8 cellular contexts compared by ENCODE assay signal in the genomic region with DNA sequence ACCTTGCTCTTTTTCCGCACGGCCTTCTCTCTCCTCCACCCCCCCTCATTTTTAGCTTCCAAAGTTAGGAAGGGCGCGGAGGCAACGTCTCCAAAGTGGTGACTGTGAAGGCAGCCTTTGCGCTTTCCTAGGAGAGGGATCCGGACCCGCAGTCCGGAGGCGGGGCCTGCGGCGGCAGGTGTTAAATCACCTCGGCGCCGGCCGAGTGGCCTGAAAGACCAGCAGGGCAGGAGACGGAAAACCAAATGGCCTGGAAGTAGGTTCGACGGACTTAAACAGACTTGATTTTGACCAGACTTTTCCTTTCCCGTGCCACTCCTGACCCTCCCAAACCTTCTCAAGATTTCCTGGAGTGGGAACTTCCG. TPM values are rescaled to one million over a fixed set of nuclear protein-coding genes. Genes with fewer than 3 reads are reported as not detected.
DNase-seq lines count a peak whose midpoint lies in the region; ATAC-seq and TF ChIP-seq lines count a peak whose summit lies in the region.

No MANE protein-coding gene starts in this region.

- DNase-seq in NCI-H1092 (lab: John Stamatoyannopoulos, UW) (peak; percentile 15), NCI-H1092 treated with DMSO at 0.1 percent for 48 hours (lab: John Stamatoyannopoulos, UW) (no peak), NCI-H69 (lab: John Stamatoyannopoulos, UW) (peak; percentile 60), foreskin keratinocyte (peak; percentile 16 to 35), neural progenitor cell (ENCODE audit: low spot score) (peak; percentile 89), ureter (ENCODE audit: low spot score) (peak; percentile 60)
- DNase-seq in activated effector memory CD4-positive, alpha-beta T cell treated with Interleukin-2 at 50 U/mL for 16 hours, result peak; percentile 34

- peak overlapping the region; percentile 72 for H3K9ac ChIP-seq in neural progenitor cell

- peaks cover 63% of the 10 kb centered on the region for H3K79me2 ChIP-seq in neural progenitor cell (ENCODE audit: low read depth)

- H3K4me3 Mint-ChIP-seq in neural progenitor cell, result peak overlapping the region; percentile 91

- TF ChIP-seq CTCF in foreskin keratinocyte (conservative IDR thresholded peaks at IDR 0.05) (no peak), neural progenitor cell (IDR thresholded peaks at IDR 0.05) (no peak)

- H3K4me3 ChIP-seq in neural progenitor cell, result peak overlapping the region; percentile 73

- peaks cover 9% of the 10 kb centered on the region for H3K4me1 ChIP-seq in foreskin keratinocyte
- peaks cover 29% of the 10 kb centered on the region for H3K4me1 ChIP-seq in neural progenitor cell

- H3K9me3 Mint-ChIP-seq in neural progenitor cell, result peaks cover 7% of the 10 kb centered on the region

- peaks cover 27% of the 10 kb centered on the region for H3K4me1 Mint-ChIP-seq in neural progenitor cell

- H3K36me3 ChIP-seq in neural progenitor cell, result no peaks in the 10 kb centered on the region

- H3K36me3 Mint-ChIP-seq in neural progenitor cell, result peaks cover 2% of the 10 kb centered on the region

- H3K27me3 ChIP-seq in foreskin keratinocyte (no peaks in the 10 kb centered on the region), neural progenitor cell (no peaks in the 10 kb centered on the region)

- peak overlapping the region; percentile 87 for H3K4me2 ChIP-seq in neural progenitor cell

- peaks cover 2% of the 10 kb centered on the region for H3K27me3 Mint-ChIP-seq in neural progenitor cell (ENCODE audit: insufficient read depth, low read depth)

- no peaks in the 10 kb centered on the region for H3K9me3 ChIP-seq in neural progenitor cell (ENCODE audit: low read depth)

- H2AFZ ChIP-seq in neural progenitor cell (replicated peaks), result peak overlapping the region; percentile 75

- peaks cover 24% of the 10 kb centered on the region for H3F3A ChIP-seq in neural progenitor cell (ENCODE audit: low read depth)

- peak overlapping the region; percentile 66 for H3K27ac ChIP-seq in foreskin keratinocyte
- H3K27ac ChIP-seq in neural progenitor cell, result peak overlapping the region; percentile 87

- ATAC-seq in HG02678 (IDR thresholded peaks at IDR 0.05; ENCODE audit: unreplicated experiment) (peak; percentile 9), foreskin keratinocyte (peak; percentile 6)

- H3K27ac Mint-ChIP-seq in neural progenitor cell, result peak overlapping the region; percentile 78

- peaks cover 49% of the 10 kb centered on the region for H4K20me1 ChIP-seq in neural progenitor cell (ENCODE audit: low read depth)

RNA-seq across cellular contexts. Expression of a gene that starts 0.6 kb away (rescaled TPM):
- 54.4 and 59.1 TPM in 2 replicates for total RNA-seq in foreskin keratinocyte
- 58.1 and 63.3 TPM in 2 replicates for polyA plus RNA-seq in foreskin keratinocyte
- 38.3 and 67.1 TPM in 2 replicates for total RNA-seq in neural progenitor cell (ENCODE audit: low replicate concordance)
- 94.8 TPM for total RNA-seq in ureter
